1 cellular context compared by ENCODE assay signal in the genomic region with DNA sequence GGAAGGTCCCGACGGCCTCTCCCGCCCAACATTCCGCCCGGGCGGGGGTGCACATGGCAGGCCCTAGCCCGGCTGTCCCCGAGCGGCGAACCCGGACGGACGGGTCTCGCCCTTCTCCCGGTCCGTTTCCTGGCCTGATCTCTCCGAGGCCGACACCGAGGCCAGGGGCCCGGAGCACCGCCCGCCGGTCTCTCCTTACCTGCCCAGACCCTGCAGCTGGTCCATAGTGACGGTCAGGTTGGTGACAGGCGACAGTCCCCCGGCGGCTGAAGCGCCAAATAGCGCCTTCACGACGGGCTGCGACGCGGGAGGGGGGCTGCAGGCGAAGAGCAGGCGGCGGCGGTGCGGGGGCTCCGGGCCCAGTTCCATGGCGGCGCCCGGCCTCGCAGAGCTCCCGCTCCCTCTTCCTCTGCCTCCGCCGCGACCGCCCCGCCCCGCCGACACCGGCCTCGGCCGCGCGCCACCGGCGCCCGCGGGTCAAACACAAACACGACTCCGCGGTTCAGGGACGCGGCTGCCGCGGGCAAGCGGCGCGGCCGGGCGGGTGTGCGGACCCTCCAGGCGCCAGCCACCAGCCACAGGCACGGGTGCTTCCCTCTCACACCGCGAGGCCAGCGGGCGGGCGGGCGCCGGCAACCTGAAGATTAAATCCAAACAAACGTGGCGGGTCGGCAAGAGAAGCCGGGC.
TF ChIP-seq lines count a peak whose summit lies in the region.

No MANE protein-coding gene starts in this region.

TF ChIP-seq in HepG2, 621 proteins besides CTCF, POLR2A, EP300 and RAD21 (continued from another document and continues in another):
- TF ChIP-seq ZNF160 (CRISPR knock-in tag; IDR thresholded peaks at IDR 0.05) (no peak), NR1H2 (CRISPR knock-in tag; IDR thresholded peaks at IDR 0.05; ENCODE audit: borderline replicate concordance, low read depth) (0 out of 2 replicates have a peak, but pooled peaks have one; percentile 26), YY1 (IDR thresholded peaks at IDR 0.05; ENCODE audit: insufficient read depth, insufficient replicate concordance, low read depth, low read length) (peak; percentile 16), CC2D1A (CRISPR knock-in tag; IDR thresholded peaks at IDR 0.05) (no peak), ZNF747 (CRISPR knock-in tag; IDR thresholded peaks at IDR 0.05; ENCODE audit: borderline replicate concordance) (peak; percentile 55; the same call in 1 of the 2 replicates), KLF16 (CRISPR knock-in tag; IDR thresholded peaks at IDR 0.05) (no peak), ZNF468 (CRISPR knock-in tag; IDR thresholded peaks at IDR 0.05) (0 out of 2 replicates have a peak, but pooled peaks have one; percentile 45), TBL1XR1 (IDR thresholded peaks at IDR 0.05; ENCODE audit: borderline replicate concordance, low read length, partially characterized antibody) (no peak), HHEX (CRISPR knock-in tag; IDR thresholded peaks at IDR 0.05) (no peak), YEATS2 (CRISPR knock-in tag; IDR thresholded peaks at IDR 0.05; ENCODE audit: borderline replicate concordance) (0 out of 2 replicates have a peak, but pooled peaks have one; percentile 10), ATM (IDR thresholded peaks at IDR 0.05; ENCODE audit: borderline replicate concordance) (no peak), ZNF253 (CRISPR knock-in tag; IDR thresholded peaks at IDR 0.05; ENCODE audit: borderline replicate concordance) (no peak), FOSL1 (CRISPR knock-in tag; IDR thresholded peaks at IDR 0.05; ENCODE audit: borderline replicate concordance) (no peak), IRF2 (CRISPR knock-in tag; IDR thresholded peaks at IDR 0.05) (no peak), PAF1 (CRISPR knock-in tag; IDR thresholded peaks at IDR 0.05) (no peak), SIN3B (IDR thresholded peaks at IDR 0.05; ENCODE audit: low read length) (no peak), GPN1 (CRISPR knock-in tag; IDR thresholded peaks at IDR 0.05; ENCODE audit: borderline replicate concordance) (0 out of 2 replicates have a peak, but pooled peaks have one; percentile 22), IRX3 (CRISPR knock-in tag; IDR thresholded peaks at IDR 0.05; ENCODE audit: borderline replicate concordance, low read depth) (no peak), ZNF589 (CRISPR knock-in tag; conservative IDR thresholded peaks at IDR 0.05) (no peak), ZNF883 (CRISPR knock-in tag; IDR thresholded peaks at IDR 0.05; ENCODE audit: not compliant biosample characterization) (peak; percentile 11), JDP2 (CRISPR knock-in tag; IDR thresholded peaks at IDR 0.05; ENCODE audit: borderline replicate concordance) (no peak), NCOA5 (CRISPR knock-in tag; IDR thresholded peaks at IDR 0.05) (no peak)
- TF ChIP-seq, protein P1, sequence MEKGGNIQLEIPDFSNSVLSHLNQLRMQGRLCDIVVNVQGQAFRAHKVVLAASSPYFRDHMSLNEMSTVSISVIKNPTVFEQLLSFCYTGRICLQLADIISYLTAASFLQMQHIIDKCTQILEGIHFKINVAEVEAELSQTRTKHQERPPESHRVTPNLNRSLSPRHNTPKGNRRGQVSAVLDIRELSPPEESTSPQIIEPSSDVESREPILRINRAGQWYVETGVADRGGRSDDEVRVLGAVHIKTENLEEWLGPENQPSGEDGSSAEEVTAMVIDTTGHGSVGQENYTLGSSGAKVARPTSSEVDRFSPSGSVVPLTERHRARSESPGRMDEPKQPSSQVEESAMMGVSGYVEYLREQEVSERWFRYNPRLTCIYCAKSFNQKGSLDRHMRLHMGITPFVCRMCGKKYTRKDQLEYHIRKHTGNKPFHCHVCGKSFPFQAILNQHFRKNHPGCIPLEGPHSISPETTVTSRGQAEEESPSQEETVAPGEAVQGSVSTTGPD (CRISPR knock-in tag; IDR thresholded peaks at IDR 0.05), result no peak
- TF ChIP-seq, protein P2, sequence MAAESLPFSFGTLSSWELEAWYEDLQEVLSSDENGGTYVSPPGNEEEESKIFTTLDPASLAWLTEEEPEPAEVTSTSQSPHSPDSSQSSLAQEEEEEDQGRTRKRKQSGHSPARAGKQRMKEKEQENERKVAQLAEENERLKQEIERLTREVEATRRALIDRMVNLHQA (CRISPR knock-in tag; IDR thresholded peaks at IDR 0.05), result no peak
- TF ChIP-seq, protein P3, sequence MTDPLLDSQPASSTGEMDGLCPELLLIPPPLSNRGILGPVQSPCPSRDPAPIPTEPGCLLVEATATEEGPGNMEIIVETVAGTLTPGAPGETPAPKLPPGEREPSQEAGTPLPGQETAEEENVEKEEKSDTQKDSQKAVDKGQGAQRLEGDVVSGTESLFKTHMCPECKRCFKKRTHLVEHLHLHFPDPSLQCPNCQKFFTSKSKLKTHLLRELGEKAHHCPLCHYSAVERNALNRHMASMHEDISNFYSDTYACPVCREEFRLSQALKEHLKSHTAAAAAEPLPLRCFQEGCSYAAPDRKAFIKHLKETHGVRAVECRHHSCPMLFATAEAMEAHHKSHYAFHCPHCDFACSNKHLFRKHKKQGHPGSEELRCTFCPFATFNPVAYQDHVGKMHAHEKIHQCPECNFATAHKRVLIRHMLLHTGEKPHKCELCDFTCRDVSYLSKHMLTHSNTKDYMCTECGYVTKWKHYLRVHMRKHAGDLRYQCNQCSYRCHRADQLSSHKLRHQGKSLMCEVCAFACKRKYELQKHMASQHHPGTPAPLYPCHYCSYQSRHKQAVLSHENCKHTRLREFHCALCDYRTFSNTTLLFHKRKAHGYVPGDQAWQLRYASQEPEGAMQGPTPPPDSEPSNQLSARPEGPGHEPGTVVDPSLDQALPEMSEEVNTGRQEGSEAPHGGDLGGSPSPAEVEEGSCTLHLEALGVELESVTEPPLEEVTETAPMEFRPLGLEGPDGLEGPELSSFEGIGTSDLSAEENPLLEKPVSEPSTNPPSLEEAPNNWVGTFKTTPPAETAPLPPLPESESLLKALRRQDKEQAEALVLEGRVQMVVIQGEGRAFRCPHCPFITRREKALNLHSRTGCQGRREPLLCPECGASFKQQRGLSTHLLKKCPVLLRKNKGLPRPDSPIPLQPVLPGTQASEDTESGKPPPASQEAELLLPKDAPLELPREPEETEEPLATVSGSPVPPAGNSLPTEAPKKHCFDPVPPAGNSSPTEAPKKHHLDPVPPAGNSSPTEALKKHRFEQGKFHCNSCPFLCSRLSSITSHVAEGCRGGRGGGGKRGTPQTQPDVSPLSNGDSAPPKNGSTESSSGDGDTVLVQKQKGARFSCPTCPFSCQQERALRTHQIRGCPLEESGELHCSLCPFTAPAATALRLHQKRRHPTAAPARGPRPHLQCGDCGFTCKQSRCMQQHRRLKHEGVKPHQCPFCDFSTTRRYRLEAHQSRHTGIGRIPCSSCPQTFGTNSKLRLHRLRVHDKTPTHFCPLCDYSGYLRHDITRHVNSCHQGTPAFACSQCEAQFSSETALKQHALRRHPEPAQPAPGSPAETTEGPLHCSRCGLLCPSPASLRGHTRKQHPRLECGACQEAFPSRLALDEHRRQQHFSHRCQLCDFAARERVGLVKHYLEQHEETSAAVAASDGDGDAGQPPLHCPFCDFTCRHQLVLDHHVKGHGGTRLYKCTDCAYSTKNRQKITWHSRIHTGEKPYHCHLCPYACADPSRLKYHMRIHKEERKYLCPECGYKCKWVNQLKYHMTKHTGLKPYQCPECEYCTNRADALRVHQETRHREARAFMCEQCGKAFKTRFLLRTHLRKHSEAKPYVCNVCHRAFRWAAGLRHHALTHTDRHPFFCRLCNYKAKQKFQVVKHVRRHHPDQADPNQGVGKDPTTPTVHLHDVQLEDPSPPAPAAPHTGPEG (CRISPR knock-in tag; IDR thresholded peaks at IDR 0.05), result peak; percentile 100
- TF ChIP-seq, protein P4, sequence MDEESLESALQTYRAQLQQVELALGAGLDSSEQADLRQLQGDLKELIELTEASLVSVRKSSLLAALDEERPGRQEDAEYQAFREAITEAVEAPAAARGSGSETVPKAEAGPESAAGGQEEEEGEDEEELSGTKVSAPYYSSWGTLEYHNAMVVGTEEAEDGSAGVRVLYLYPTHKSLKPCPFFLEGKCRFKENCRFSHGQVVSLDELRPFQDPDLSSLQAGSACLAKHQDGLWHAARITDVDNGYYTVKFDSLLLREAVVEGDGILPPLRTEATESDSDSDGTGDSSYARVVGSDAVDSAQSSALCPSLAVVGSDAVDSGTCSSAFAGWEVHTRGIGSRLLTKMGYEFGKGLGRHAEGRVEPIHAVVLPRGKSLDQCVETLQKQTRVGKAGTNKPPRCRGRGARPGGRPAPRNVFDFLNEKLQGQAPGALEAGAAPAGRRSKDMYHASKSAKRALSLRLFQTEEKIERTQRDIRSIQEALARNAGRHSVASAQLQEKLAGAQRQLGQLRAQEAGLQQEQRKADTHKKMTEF (CRISPR knock-in tag; IDR thresholded peaks at IDR 0.05), result peak; percentile 14; the same call in 1 of the 2 replicates
- TF ChIP-seq, protein P5, sequence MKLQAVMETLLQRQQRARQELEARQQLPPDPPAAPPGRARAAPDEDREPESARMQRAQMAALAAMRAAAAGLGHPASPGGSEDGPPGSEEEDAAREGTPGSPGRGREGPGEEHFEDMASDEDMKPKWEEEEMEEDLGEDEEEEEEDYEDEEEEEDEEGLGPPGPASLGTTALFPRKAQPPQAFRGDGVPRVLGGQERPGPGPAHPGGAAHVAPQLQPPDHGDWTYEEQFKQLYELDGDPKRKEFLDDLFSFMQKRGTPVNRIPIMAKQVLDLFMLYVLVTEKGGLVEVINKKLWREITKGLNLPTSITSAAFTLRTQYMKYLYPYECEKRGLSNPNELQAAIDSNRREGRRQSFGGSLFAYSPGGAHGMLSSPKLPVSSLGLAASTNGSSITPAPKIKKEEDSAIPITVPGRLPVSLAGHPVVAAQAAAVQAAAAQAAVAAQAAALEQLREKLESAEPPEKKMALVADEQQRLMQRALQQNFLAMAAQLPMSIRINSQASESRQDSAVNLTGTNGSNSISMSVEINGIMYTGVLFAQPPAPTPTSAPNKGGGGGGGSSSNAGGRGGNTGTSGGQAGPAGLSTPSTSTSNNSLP (IDR thresholded peaks at IDR 0.05; ENCODE audit: low read depth, low read length), result no peak
- TF ChIP-seq, protein P6, sequence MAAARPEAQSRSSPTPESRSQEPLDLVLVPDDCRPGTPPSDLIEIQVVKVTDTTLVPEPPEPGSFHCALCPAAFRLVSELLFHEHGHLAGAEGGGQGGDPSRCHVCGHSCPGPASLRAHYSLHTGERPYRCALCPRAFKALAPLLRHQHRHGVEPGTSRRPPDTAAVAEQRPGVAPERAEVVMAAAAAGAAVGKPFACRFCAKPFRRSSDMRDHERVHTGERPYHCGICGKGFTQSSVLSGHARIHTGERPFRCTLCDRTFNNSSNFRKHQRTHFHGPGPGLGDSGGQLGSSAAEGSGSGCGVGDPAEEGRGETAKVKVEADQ (CRISPR knock-in tag; IDR thresholded peaks at IDR 0.05; ENCODE audit: borderline replicate concordance), result no peak; the same call in 1 of the 2 replicates
- TF ChIP-seq, protein P7, sequence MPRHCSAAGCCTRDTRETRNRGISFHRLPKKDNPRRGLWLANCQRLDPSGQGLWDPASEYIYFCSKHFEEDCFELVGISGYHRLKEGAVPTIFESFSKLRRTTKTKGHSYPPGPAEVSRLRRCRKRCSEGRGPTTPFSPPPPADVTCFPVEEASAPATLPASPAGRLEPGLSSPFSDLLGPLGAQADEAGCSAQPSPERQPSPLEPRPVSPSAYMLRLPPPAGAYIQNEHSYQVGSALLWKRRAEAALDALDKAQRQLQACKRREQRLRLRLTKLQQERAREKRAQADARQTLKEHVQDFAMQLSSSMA (CRISPR knock-in tag; IDR thresholded peaks at IDR 0.05), result no peak
- TF ChIP-seq, protein P8, sequence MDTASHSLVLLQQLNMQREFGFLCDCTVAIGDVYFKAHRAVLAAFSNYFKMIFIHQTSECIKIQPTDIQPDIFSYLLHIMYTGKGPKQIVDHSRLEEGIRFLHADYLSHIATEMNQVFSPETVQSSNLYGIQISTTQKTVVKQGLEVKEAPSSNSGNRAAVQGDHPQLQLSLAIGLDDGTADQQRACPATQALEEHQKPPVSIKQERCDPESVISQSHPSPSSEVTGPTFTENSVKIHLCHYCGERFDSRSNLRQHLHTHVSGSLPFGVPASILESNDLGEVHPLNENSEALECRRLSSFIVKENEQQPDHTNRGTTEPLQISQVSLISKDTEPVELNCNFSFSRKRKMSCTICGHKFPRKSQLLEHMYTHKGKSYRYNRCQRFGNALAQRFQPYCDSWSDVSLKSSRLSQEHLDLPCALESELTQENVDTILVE (CRISPR knock-in tag; IDR thresholded peaks at IDR 0.05), result no peak
